In genomic region chr11:60783911-60784310, GRCh38 we compare ENCODE assay signal across 23 cellular contexts. TPM values are rescaled to one million over a fixed set of nuclear protein-coding genes. Genes with fewer than 3 reads are reported as not detected.
DNase-seq lines count a peak whose midpoint lies in the region; ATAC-seq and TF ChIP-seq lines count a peak whose summit lies in the region.
"Had no signal": no experiment of that assay in that cellular context is flagged by ENCODE, and none has a peak within 500 bp of the region (broad histone marks: within the 10 kb centered on the region; RNA-seq: fewer than 3 reads in every experiment).

No MANE protein-coding gene starts in this region.

- peaks cover 15 to 53% of the 10 kb centered on the region in 2 experiments for H3K27me3 ChIP-seq in mesenchymal stem cell (ENCODE audit: control insufficient read depth in 1 of 2, insufficient read depth in 1 of 2, low read length in 2 of 2)
- H3K27me3 ChIP-seq in spleen (replicated peaks in 1 of 7), result no peaks in the 10 kb centered on the region
- H3K27me3 ChIP-seq: BE2C; BLaER1 treated with 17β-estradiol and CSF1 and Interleukin-3, amounts not matched to agents 10 nM and 100 nM had no signal

- H3K4me3 Mint-ChIP-seq in chondrocyte (ENCODE audit: unreplicated experiment), result no peak overlapping the region
- H3K4me3 Mint-ChIP-seq: CD4-positive, alpha-beta memory T cell; HFFc6 had no signal

- H3K4me3 ChIP-seq in mesenchymal stem cell (ENCODE audit: insufficient read depth in 1 of 2, low read depth in 1 of 2, low read length in 2 of 2), result no peak overlapping the region
- H3K4me3 ChIP-seq in spleen, result no peak overlapping the region
- H3K4me3 ChIP-seq: A549; BLaER1 treated with 17β-estradiol and CSF1 and Interleukin-3, amounts not matched to agents 10 nM and 100 nM; HAP-1 had no signal

- no peaks in the 10 kb centered on the region for H3K79me1 ChIP-seq in mesenchymal stem cell (replicated peaks; ENCODE audit: low read length, poor library complexity, severe bottlenecking)

- H3K9me3 ChIP-seq in mesenchymal stem cell (ENCODE audit: control insufficient read depth, low read length) (no peaks in the 10 kb centered on the region), spleen (no peaks in the 10 kb centered on the region)
- H3K9me3 ChIP-seq: A549; BE2C; BLaER1 treated with 17β-estradiol and CSF1 and Interleukin-3, amounts not matched to agents 10 nM and 100 nM; HAP-1 had no signal

- no peak overlapping the region for H3K4me2 ChIP-seq in mesenchymal stem cell (ENCODE audit: low read length, poor library complexity, severe bottlenecking)
- H3K4me2 ChIP-seq: A549; BLaER1 treated with 17β-estradiol and CSF1 and Interleukin-3, amounts not matched to agents 10 nM and 100 nM had no signal

- no peaks in the 10 kb centered on the region for H3K27me3 Mint-ChIP-seq in chondrocyte (ENCODE audit: low read depth)
- H3K27me3 Mint-ChIP-seq: CD4-positive, alpha-beta memory T cell had no signal

- no peak overlapping the region for H2BK12ac ChIP-seq in mesenchymal stem cell (ENCODE audit: low read length in 2 of 2)

- peaks cover 19% of the 10 kb centered on the region for H3K4me1 ChIP-seq in mesenchymal stem cell (ENCODE audit: control insufficient read depth, insufficient read depth, low read depth, low read length)
- peaks cover 0 to 6% (median 0%) of the 10 kb centered on the region in 6 donors for H3K4me1 ChIP-seq in spleen
- H3K4me1 ChIP-seq: A549, BE2C, HAP-1 had no signal

- no peak overlapping the region for H3K4ac ChIP-seq in mesenchymal stem cell (ENCODE audit: low read depth in 1 of 2, low read length in 2 of 2)

- H3K9me3 Mint-ChIP-seq in chondrocyte (ENCODE audit: low read depth), result no peaks in the 10 kb centered on the region
- H3K9me3 Mint-ChIP-seq: CD4-positive, alpha-beta memory T cell; HFFc6 had no signal

- no peak overlapping the region for H2AFZ ChIP-seq in mesenchymal stem cell (ENCODE audit: low read depth, low read length)

- no peak overlapping the region for H3K18ac ChIP-seq in mesenchymal stem cell (ENCODE audit: low read depth in 1 of 2, low read length in 2 of 2)

- no peak overlapping the region for H3K14ac ChIP-seq in mesenchymal stem cell (ENCODE audit: low read length in 2 of 2)

- H3K36me3 Mint-ChIP-seq in chondrocyte (ENCODE audit: low read depth), result no peaks in the 10 kb centered on the region
- H3K36me3 Mint-ChIP-seq: CD4-positive, alpha-beta memory T cell had no signal

- no peak overlapping the region for H4K8ac ChIP-seq in mesenchymal stem cell (ENCODE audit: low read length)

- H4K91ac ChIP-seq in mesenchymal stem cell (ENCODE audit: low read length), result peak overlapping the region; percentile 37

- ATAC-seq in Right ventricle myocardium superior (ENCODE audit: poor library complexity), result no peak
- ATAC-seq: A549 had no signal

- TF ChIP-seq CTCF in chondrocyte (IDR thresholded peaks at IDR 0.05) (no peak), spleen (IDR thresholded peaks at IDR 0.05 in 8 of 11, conservative IDR thresholded peaks at IDR 0.05 in 3 of 11) (no peak)

- no peak overlapping the region for H3K23ac ChIP-seq in mesenchymal stem cell (ENCODE audit: low read length in 2 of 2)

- H3K27ac ChIP-seq in mesenchymal stem cell (ENCODE audit: low read length, poor library complexity, severe bottlenecking), result no peak overlapping the region
- H3K27ac ChIP-seq in spleen, result no peak overlapping the region
- H3K27ac ChIP-seq: A549; BLaER1 treated with 17β-estradiol and CSF1 and Interleukin-3, amounts not matched to agents 10 nM and 100 nM had no signal

- TF ChIP-seq POLR2A in spleen (IDR thresholded peaks at IDR 0.05), result no peak

- H3K27ac Mint-ChIP-seq in chondrocyte (ENCODE audit: unreplicated experiment), result no peak overlapping the region
- H3K27ac Mint-ChIP-seq: CD4-positive, alpha-beta memory T cell; HFFc6 had no signal

- intact Hi-C loops in spleen (cut with DNase I; ENCODE audit: low total_unique reads), result no loop called here
- intact Hi-C loops in Right ventricle myocardium superior (cut with DNase I), result no loop called here

- H3K9ac ChIP-seq in mesenchymal stem cell (ENCODE audit: low read length), result no peak overlapping the region
- H3K9ac ChIP-seq: BLaER1 treated with 17β-estradiol and CSF1 and Interleukin-3, amounts not matched to agents 10 nM and 100 nM had no signal

- H3K36me3 ChIP-seq in mesenchymal stem cell (ENCODE audit: control insufficient read depth in 1 of 2, insufficient read depth in 2 of 2, low read depth in 1 of 2, low read length in 2 of 2) (no peaks in the 10 kb centered on the region), spleen (no peaks in the 10 kb centered on the region)
- H3K36me3 ChIP-seq: BE2C; BLaER1 treated with 17β-estradiol and CSF1 and Interleukin-3, amounts not matched to agents 10 nM and 100 nM; HAP-1 had no signal

- DNase-seq in chondrocyte (ENCODE audit: low spot score) (peak; percentile 60), mesenchymal stem cell (no peak), spleen (peak; percentile 42), NCI-H187 treated with DMSO at 0.1 percent for 48 hours (lab: John Stamatoyannopoulos, UW) (no peak), Right ventricle myocardium superior (no peak), NCI-H748 treated with DMSO at 0.1 percent for 48 hours (lab: John Stamatoyannopoulos, UW) (no peak)
- DNase-seq: 8988T; ACHN; AML-193; BE2C; Calu3; CD4-positive, alpha-beta memory T cell; COR-L47; DMS53; DMS79 treated with DMSO at 0.1 percent for 48 hours; GF-D8; GOT3; HFFc6 had no signal

- no peak overlapping the region for H2BK5ac ChIP-seq in mesenchymal stem cell (ENCODE audit: low read depth, low read length, poor library complexity, severe bottlenecking)

- H2BK15ac ChIP-seq in mesenchymal stem cell (ENCODE audit: low read depth, poor library complexity, severe bottlenecking), result no peak overlapping the region

- 90% methylated on average over 7 of the region's 7 CpGs for WGBS in mesenchymal stem cell
- WGBS in spleen, 5 donors, result 90 to 93% (median 91%) methylated on average over 7 of the region's 7 CpGs

- peaks cover 41% of the 10 kb centered on the region for H3K4me1 Mint-ChIP-seq in chondrocyte (ENCODE audit: low read depth)
- H3K4me1 Mint-ChIP-seq: CD4-positive, alpha-beta memory T cell had no signal

- H2BK120ac ChIP-seq in mesenchymal stem cell (ENCODE audit: low read depth, low read length), result no peak overlapping the region

- H2AK5ac ChIP-seq in mesenchymal stem cell (ENCODE audit: low read length, severe bottlenecking), result no peak overlapping the region

RNA-seq across cellular contexts. Expression of gene MS4A10, which starts 1.2 kb away (rescaled TPM):
- not detected in 3 replicates for total RNA-seq in chondrocyte
- not detected for polyA plus RNA-seq in mesenchymal stem cell (2013, experiment 1 of 2)
- polyA plus RNA-seq in mesenchymal stem cell (2013, experiment 2 of 2), result not detected
- total RNA-seq in spleen, result not detected
- not detected for polyA plus RNA-seq in spleen
- not detected for total RNA-seq in Right ventricle myocardium superior
- total RNA-seq: Calu3; CD4-positive, alpha-beta memory T cell; Daoy; G401; HFFc6 had no signal
- polyA plus RNA-seq: A549; CD4-positive, alpha-beta memory T cell had no signal

RNA-seq across cellular contexts. Expression of gene MS4A15, which starts 27.2 kb away (rescaled TPM):
- not detected in 3 replicates for total RNA-seq in chondrocyte
- not detected for polyA plus RNA-seq in mesenchymal stem cell (2013, experiment 1 of 2)
- not detected for polyA plus RNA-seq in mesenchymal stem cell (2013, experiment 2 of 2)
- total RNA-seq in spleen, result not detected
- not detected for polyA plus RNA-seq in spleen
- not detected for total RNA-seq in Right ventricle myocardium superior
- total RNA-seq: Calu3; CD4-positive, alpha-beta memory T cell; Daoy; G401; HFFc6 had no signal
- polyA plus RNA-seq: A549; CD4-positive, alpha-beta memory T cell had no signal

RNA-seq across cellular contexts. Expression of gene CCDC86, which starts 58.0 kb away (rescaled TPM):
- total RNA-seq in chondrocyte (16.6 to 18.6 TPM (median 17.7 TPM) in 3 replicates), spleen (10 to 100 TPM in 6 of 7 donors, 1 to 10 TPM in 1; 8.3 to 21.6 (median 11.3) TPM), Right ventricle myocardium superior (8.4 TPM)
- polyA plus RNA-seq in mesenchymal stem cell (2013, experiment 1 of 2), result 28.2 TPM
- polyA plus RNA-seq in mesenchymal stem cell (2013, experiment 2 of 2), result 28.3 TPM
- polyA plus RNA-seq in spleen, result 10 to 100 TPM in 2 of 3 donors, 1 to 10 TPM in 1; 7.6 to 15.4 (median 13.3) TPM

RNA-seq across cellular contexts. Expression of gene MS4A18, which starts 59.4 kb away (rescaled TPM):
- total RNA-seq in chondrocyte, result not detected in 3 replicates
- not detected for polyA plus RNA-seq in mesenchymal stem cell (2013, experiment 1 of 2)
- not detected for polyA plus RNA-seq in mesenchymal stem cell (2013, experiment 2 of 2)
- not detected for total RNA-seq in spleen
- polyA plus RNA-seq in spleen, result not detected
- not detected for total RNA-seq in Right ventricle myocardium superior
- total RNA-seq: Calu3; CD4-positive, alpha-beta memory T cell; Daoy; G401; HFFc6 had no signal
- polyA plus RNA-seq: A549; CD4-positive, alpha-beta memory T cell had no signal

Comparison
In these comparisons a context has a peak if more than half of its experiments do, and no peak if none do; other contexts are left out.
1. DNase-seq: peak in chondrocyte (single experiment) and spleen (single experiment); none in mesenchymal stem cell (single experiment), NCI-H187 treated with DMSO at 0.1 percent for 48 hours (single experiment), Right ventricle myocardium superior (single experiment) and NCI-H748 treated with DMSO at 0.1 percent for 48 hours (single experiment).